20 cellular contexts compared by ENCODE assay signal in the genomic region with DNA sequence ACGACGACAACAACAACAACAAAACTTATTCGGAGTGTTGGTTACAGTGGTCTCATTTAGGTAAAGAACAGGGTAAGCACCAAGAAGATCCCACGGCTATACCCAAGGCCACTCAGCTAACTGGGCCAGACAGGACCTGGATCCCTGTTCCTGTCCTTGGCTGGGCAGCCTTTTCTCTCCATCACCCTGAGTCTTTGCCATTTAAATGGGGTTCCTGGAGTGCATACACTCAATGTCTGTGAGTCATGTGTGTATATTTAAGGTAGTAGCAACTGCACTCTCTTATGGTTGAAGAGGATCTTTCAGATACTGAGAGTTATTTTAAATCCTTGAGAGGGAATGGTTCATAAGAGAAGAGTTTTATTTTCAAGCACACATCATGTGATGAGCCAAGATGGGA. TPM values are rescaled to one million over a fixed set of nuclear protein-coding genes. Genes with fewer than 3 reads are reported as not detected.
A peak's percentile ranks its signal among the peaks of the same experiment; 100 is the strongest.
DNase-seq lines count a peak whose midpoint lies in the region; ATAC-seq, FAIRE-seq and TF ChIP-seq lines count a peak whose summit lies in the region.
"Had no signal": no experiment of that assay in that cellular context is flagged by ENCODE, and none has a peak within 500 bp of the region (broad histone marks: within the 10 kb centered on the region; RNA-seq: fewer than 3 reads in every experiment).

No MANE protein-coding gene starts in this region.

- no peaks in the 10 kb centered on the region for H3K9me3 Mint-ChIP-seq in MCF 10A (ENCODE audit: unreplicated experiment)
- peaks cover 0 to 2% (median 0%) of the 10 kb centered on the region in 9 donors for H3K9me3 Mint-ChIP-seq in naive thymus-derived CD8-positive, alpha-beta T cell
- H3K9me3 Mint-ChIP-seq: CD14-positive monocyte; CD8-positive, alpha-beta T cell had no signal

- H3K27me3 ChIP-seq in mammary epithelial cell (ENCODE audit: insufficient read depth, low read length) (no peaks in the 10 kb centered on the region), PC-9 (ENCODE audit: insufficient read depth, low read depth) (no peaks in the 10 kb centered on the region), lower lobe of right lung (ENCODE audit: low read depth) (no peaks in the 10 kb centered on the region), gastrocnemius medialis (no peaks in the 10 kb centered on the region)

- no peak overlapping the region for H3K9ac ChIP-seq in mammary epithelial cell (ENCODE audit: insufficient read depth, low read length)

- WGBS in mammary epithelial cell (ENCODE audit: low coverage, missing lambda C conversion rate): 74% methylated on average over 4 of the region's 4 CpGs

- no peak for TF ChIP-seq POLR2A in gastrocnemius medialis (IDR thresholded peaks at IDR 0.05)

- no peaks in the 10 kb centered on the region for H3K36me3 Mint-ChIP-seq in MCF 10A (ENCODE audit: insufficient read depth, unreplicated experiment)
- no peaks in the 10 kb centered on the region for H3K36me3 Mint-ChIP-seq in naive thymus-derived CD8-positive, alpha-beta T cell
- H3K36me3 Mint-ChIP-seq: CD14-positive monocyte; CD8-positive, alpha-beta T cell had no signal

- no peak overlapping the region for H3K4me3 ChIP-seq in mammary epithelial cell (replicated peaks in 1 of 3; ENCODE audit: insufficient read depth in 1 of 3, low read depth in 2 of 3, low read length in 3 of 3)
- H3K4me3 ChIP-seq in PC-9: no peak overlapping the region
- no peak overlapping the region for H3K4me3 ChIP-seq in lower lobe of right lung
- H3K4me3 ChIP-seq in gastrocnemius medialis: no peak overlapping the region
- H3K4me3 ChIP-seq: GM12878 had no signal

- H3K9me3 ChIP-seq in mammary epithelial cell (replicated peaks; ENCODE audit: insufficient read depth, low read length) (no peaks in the 10 kb centered on the region), PC-9 (ENCODE audit: insufficient read depth, low read depth) (0 out of 2 replicates have a peak, but pooled peaks cover 6% of the 10 kb centered on the region), lower lobe of right lung (no peaks in the 10 kb centered on the region), gastrocnemius medialis (no peaks in the 10 kb centered on the region)

- H3K27ac ChIP-seq in mammary epithelial cell (ENCODE audit: insufficient read depth, low read depth, low read length) (no peak overlapping the region), PC-9 (no peak overlapping the region), lower lobe of right lung (no peak overlapping the region), gastrocnemius medialis (no peak overlapping the region)
- H3K27ac ChIP-seq: 22Rv1 had no signal

- H3K27me3 Mint-ChIP-seq in MCF 10A (ENCODE audit: insufficient read depth, unreplicated experiment): no peaks in the 10 kb centered on the region
- peaks cover 3 to 54% (median 4%) of the 10 kb centered on the region in 5 donors for H3K27me3 Mint-ChIP-seq in naive thymus-derived CD8-positive, alpha-beta T cell

- dilution Hi-C loops in mammary epithelial cell (cut with HindIII; ENCODE audit: low sequenced_read_pairs): no loop called here

- CTCF ChIA-PET in MCF 10A (lab: Yijun Ruan, JAX): no interaction called here
- CTCF ChIA-PET in mammary epithelial cell (lab: Charles Lee; ENCODE audit: low non-redundant PET): no interaction called here
- CTCF ChIA-PET in PC-9 (lab: Charles Lee): no interaction called here

- H3K4me1 ChIP-seq in mammary epithelial cell (ENCODE audit: insufficient read depth, low read length) (no peaks in the 10 kb centered on the region), PC-9 (replicated peaks; ENCODE audit: insufficient read depth) (peaks cover 35% of the 10 kb centered on the region), lower lobe of right lung (no peaks in the 10 kb centered on the region), gastrocnemius medialis (no peaks in the 10 kb centered on the region)

- H3K4me2 ChIP-seq in mammary epithelial cell (ENCODE audit: insufficient read depth, low read depth, low read length): no peak overlapping the region
- H3K4me2 ChIP-seq in PC-9: peak overlapping the region; percentile 42

- POLR2A ChIA-PET in MCF 10A (lab: Yijun Ruan, JAX) (no interaction called here), PC-9 (lab: Charles Lee; ENCODE audit: unreplicated experiment) (no interaction called here)
- POLR2A ChIA-PET in naive thymus-derived CD8-positive, alpha-beta T cell (lab: Charles Lee): no interaction called here

- DNase-seq in MCF 10A (ENCODE audit: unreplicated experiment): no peak
- no peak for DNase-seq in mammary epithelial cell
- DNase-seq in PC-9: no peak
- DNase-seq in lower lobe of right lung: no peak
- DNase-seq in urothelium cell line (ENCODE audit: low spot score): no peak
- DNase-seq in naive thymus-derived CD8-positive, alpha-beta T cell: no peak
- no peak for DNase-seq in HuH-7.5 (ENCODE audit: low spot score)
- no peak for DNase-seq in gastrocnemius medialis
- DNase-seq: CD8-positive, alpha-beta T cell; COR-L47; GOT3; HCEC 1CT; HFFc6 had no signal

- peak overlapping the region; percentile 14 for H3K27ac Mint-ChIP-seq in MCF 10A (ENCODE audit: low read depth, unreplicated experiment)
- no peak overlapping the region for H3K27ac Mint-ChIP-seq in naive thymus-derived CD8-positive, alpha-beta T cell
- H3K27ac Mint-ChIP-seq: CD14-positive monocyte; CD8-positive, alpha-beta T cell; HFFc6 had no signal

- peaks cover 13% of the 10 kb centered on the region; the same call in 1 of the 2 replicates for H3F3A ChIP-seq in PC-9 (ENCODE audit: insufficient read depth, low read depth)

- no peaks in the 10 kb centered on the region for H3K9me2 ChIP-seq in PC-9 (ENCODE audit: insufficient read depth)

- in situ Hi-C loops in mammary epithelial cell (cut with MboI; ENCODE audit: low sequenced_read_pairs in 2 of 2) (no loop called here), gastrocnemius medialis (cut with MboI; ENCODE audit: low sequenced_read_pairs in 4 of 4) (no loop called here)

- intact Hi-C loops in MCF 10A (cut with micrococcal nuclease): no loop called here
- intact Hi-C loops in mammary epithelial cell (cut with micrococcal nuclease): loop anchor here (5.0 kb wide), 1 partner anchor 33 kb away; no protein-coding TSS in a partner anchor
- intact Hi-C loops in PC-9 (cut with micrococcal nuclease; ENCODE audit: unreplicated experiment): no loop called here
- intact Hi-C loops in lower lobe of right lung (cut with DNase I): loop anchor here (10.0 kb wide), 1 partner anchor 55 kb away; no protein-coding TSS in a partner anchor
- intact Hi-C loops in gastrocnemius medialis (cut with DNase I; ENCODE audit: low total_unique reads): no loop called here

- no peak overlapping the region for H3K4me3 Mint-ChIP-seq in MCF 10A (ENCODE audit: unreplicated experiment)
- no peak overlapping the region for H3K4me3 Mint-ChIP-seq in naive thymus-derived CD8-positive, alpha-beta T cell
- H3K4me3 Mint-ChIP-seq: CD14-positive monocyte; CD8-positive, alpha-beta T cell; HFFc6 had no signal

- ATAC-seq in lower lobe of right lung (peak; percentile 35 to 46), gastrocnemius medialis (no peak)
- ATAC-seq in naive thymus-derived CD8-positive, alpha-beta T cell: no peak
- ATAC-seq: CD8-positive, alpha-beta T cell; GM12878; HepG2 had no signal

- H3K4me1 Mint-ChIP-seq in MCF 10A (ENCODE audit: insufficient read depth, unreplicated experiment): peaks cover 8% of the 10 kb centered on the region
- no peaks in the 10 kb centered on the region for H3K4me1 Mint-ChIP-seq in naive thymus-derived CD8-positive, alpha-beta T cell
- H3K4me1 Mint-ChIP-seq: CD14-positive monocyte had no signal

- H2AFZ ChIP-seq in mammary epithelial cell (ENCODE audit: low read depth, low read length) (no peak overlapping the region), PC-9 (no peak overlapping the region)

- BruUV-seq in MCF 10A (replicated peaks; lab: Mats Ljungman, UMichigan): no TSS peak
- no TSS peak for BruUV-seq in mammary epithelial cell (replicated peaks; lab: Mats Ljungman, UMichigan)
- BruUV-seq in PC-9 (replicated peaks; lab: Mats Ljungman, UMichigan): TSS peak; percentile 70

- peak; percentile 50 for FAIRE-seq in urothelium cell line (lab: Jason Lieb, UNC)
- FAIRE-seq: GM12878, GM18507, HepG2, HTR-8/SVneo had no signal

- H3K36me3 ChIP-seq in mammary epithelial cell (ENCODE audit: insufficient read depth, low read length) (no peaks in the 10 kb centered on the region), PC-9 (ENCODE audit: low read depth) (no peaks in the 10 kb centered on the region), lower lobe of right lung (no peaks in the 10 kb centered on the region), gastrocnemius medialis (no peaks in the 10 kb centered on the region)

- TF ChIP-seq CTCF in MCF 10A (IDR thresholded peaks at IDR 0.05; ENCODE audit: unreplicated experiment): no peak
- TF ChIP-seq CTCF in mammary epithelial cell (conservative IDR thresholded peaks at IDR 0.05 in 1 of 2, IDR thresholded peaks at IDR 0.05 in 1 of 2; ENCODE audit: extremely low read depth in 1 of 2, insufficient read depth in 1 of 2, low read depth in 1 of 2, low read length in 2 of 2): no peak
- TF ChIP-seq CTCF in PC-9 (conservative IDR thresholded peaks at IDR 0.05): no peak
- TF ChIP-seq CTCF in lower lobe of right lung (IDR thresholded peaks at IDR 0.05): no peak
- no peak for TF ChIP-seq CTCF in gastrocnemius medialis (IDR thresholded peaks at IDR 0.05 in 4 of 5, conservative IDR thresholded peaks at IDR 0.05 in 1 of 5)

- no peaks in the 10 kb centered on the region for H4K20me1 ChIP-seq in mammary epithelial cell (ENCODE audit: insufficient read depth, low read length)
- no peaks in the 10 kb centered on the region for H4K20me1 ChIP-seq in PC-9 (ENCODE audit: insufficient read depth)

- no peaks in the 10 kb centered on the region for H3K79me2 ChIP-seq in mammary epithelial cell (ENCODE audit: insufficient read depth, low read length)
- H3K79me2 ChIP-seq in PC-9 (ENCODE audit: low read depth): no peaks in the 10 kb centered on the region

RNA-seq across cellular contexts. Expression of a gene that starts 35.3 kb away (rescaled TPM):
- total RNA-seq in MCF 10A (2022) (not detected in 2 replicates), mammary epithelial cell (not detected), PC-9 (2021) (not detected in 2 replicates), lower lobe of right lung (0.32 TPM), gastrocnemius medialis (not detected)
- polyA plus RNA-seq in mammary epithelial cell: not detected
- not detected for polyA minus RNA-seq in mammary epithelial cell
- total RNA-seq in naive thymus-derived CD8-positive, alpha-beta T cell: not detected
- polyA plus RNA-seq in naive thymus-derived CD8-positive, alpha-beta T cell: not detected
- total RNA-seq: A673; CD8-positive, alpha-beta T cell; GM12878; HepG2; HFFc6 had no signal
- polyA plus RNA-seq: CD14-positive monocyte, HepG2 had no signal

Comparison
In these comparisons a context has a peak if more than half of its experiments do, and no peak if none do; other contexts are left out.
1. intact Hi-C loops: an anchor here in mammary epithelial cell (5.0 kb wide) and lower lobe of right lung (10.0 kb wide); none called in MCF 10A, PC-9 and gastrocnemius medialis.
2. ATAC-seq: peak in lower lobe of right lung (2 of 2); none in naive thymus-derived CD8-positive, alpha-beta T cell (0 of 2) and gastrocnemius medialis (0 of 2).